In genomic region chr5:140488914-140489313, GRCh38 we compare ENCODE assay signal across 16 cellular contexts. TPM values are rescaled to one million over a fixed set of nuclear protein-coding genes. Genes with fewer than 3 reads are reported as not detected.
A peak's percentile ranks its signal among the peaks of the same experiment; 100 is the strongest.
DNase-seq lines count a peak whose midpoint lies in the region; ATAC-seq, FAIRE-seq and TF ChIP-seq lines count a peak whose summit lies in the region.
"Had no signal": no experiment of that assay in that cellular context is flagged by ENCODE, and none has a peak within 500 bp of the region (broad histone marks: within the 10 kb centered on the region; RNA-seq: fewer than 3 reads in every experiment).

No MANE protein-coding gene starts in this region.

- BruUV-seq in K562 (replicated peaks; lab: Mats Ljungman, UMichigan): no TSS peak

- H3K27ac ChIP-seq in K562 (ENCODE audit: extremely low read depth, low read depth, low read length) (no peak overlapping the region), ascending aorta (no peak overlapping the region)
- H3K27ac ChIP-seq: A549, GM23248 had no signal

- TF ChIP-seq POLR2A in NB4 (IDR thresholded peaks at IDR 0.05; ENCODE audit: extremely low read depth, insufficient read length) (no peak), K562 (conservative IDR thresholded peaks at IDR 0.05) (no peak)

- no peak for TF ChIP-seq EP300 in K562 (IDR thresholded peaks at IDR 0.05; ENCODE audit: low read length)

- no peak overlapping the region for H3K9ac ChIP-seq in K562 (ENCODE audit: insufficient read depth in 1 of 2, low read depth in 2 of 2, low read length in 2 of 2)
- H3K9ac ChIP-seq: GM23248 had no signal

- H3K4me3 ChIP-seq in NB4 (ENCODE audit: low read depth, low read length): no peak overlapping the region
- no peak overlapping the region for H3K4me3 ChIP-seq in K562
- H3K4me3 ChIP-seq in ascending aorta: no peak overlapping the region
- H3K4me3 ChIP-seq: A549, GM23248 had no signal

- H3K27me3 ChIP-seq in K562 (ENCODE audit: control insufficient read depth in 2 of 2, insufficient read depth in 2 of 2, low read length in 2 of 2) (no peaks in the 10 kb centered on the region), ascending aorta (no peaks in the 10 kb centered on the region)

- H3K9me3 ChIP-seq in K562 (replicated peaks; ENCODE audit: control insufficient read depth, insufficient read depth, low read depth, low read length) (no peaks in the 10 kb centered on the region), ascending aorta (no peaks in the 10 kb centered on the region)
- H3K9me3 ChIP-seq: A549 had no signal

- no peak for TF ChIP-seq RAD21 in K562 (CRISPR knock-in tag; conservative IDR thresholded peaks at IDR 0.05 in 1 of 2, IDR thresholded peaks at IDR 0.05 in 1 of 2)

- H3K4me1 ChIP-seq in K562 (replicated peaks in 1 of 2; ENCODE audit: control insufficient read depth in 2 of 2, insufficient read depth in 2 of 2, low read length in 2 of 2) (no peaks in the 10 kb centered on the region), ascending aorta (no peaks in the 10 kb centered on the region)
- H3K4me1 ChIP-seq: A549 had no signal

- H3K4me2 ChIP-seq in K562 (ENCODE audit: insufficient read depth, low read length): no peak overlapping the region
- H3K4me2 ChIP-seq: A549 had no signal

- TF ChIP-seq CTCF in NB4 (IDR thresholded peaks at IDR 0.05; ENCODE audit: low read depth, low read length) (no peak), K562 (IDR thresholded peaks at IDR 0.05 in 2 of 3, conservative IDR thresholded peaks at IDR 0.05 in 1 of 3; ENCODE audit: insufficient read depth in 2 of 3, low read depth in 1 of 3, low read length in 3 of 3) (no peak), ascending aorta (IDR thresholded peaks at IDR 0.05) (no peak)

- in situ Hi-C loops in K562 (cut with MboI): no loop called here

- no peaks in the 10 kb centered on the region; the same call in 2 of the 3 replicates for H3K79me2 ChIP-seq in K562 (ENCODE audit: control insufficient read depth, insufficient read depth, low read length)

- no peaks in the 10 kb centered on the region for H3K9me1 ChIP-seq in K562 (ENCODE audit: control insufficient read depth, insufficient read depth, low read length)

- no peaks in the 10 kb centered on the region for H4K20me1 ChIP-seq in K562 (replicated peaks; ENCODE audit: control insufficient read depth, insufficient read depth, low read length)

- H3K36me3 ChIP-seq in K562 (ENCODE audit: control insufficient read depth, insufficient read depth, low read length) (peaks cover 83% of the 10 kb centered on the region), ascending aorta (peaks cover 7 to 55% of the 10 kb centered on the region in 2 donors)

- WGBS in K562 (ENCODE audit: insufficient coverage, low coverage, missing lambda C conversion rate): 92% methylated on average over 5 of the region's 6 CpGs

- DNase-seq in ELF-1 (ENCODE audit: low read depth, low spot score) (peak; percentile 1), NB4 (ENCODE audit: low read depth) (peak; percentile 9), K562 (ENCODE audit: extremely low read depth in 1 of 4, low spot score in 3 of 4) (no peak), dedifferentiated amniotic fluid mesenchymal stem cell (ENCODE audit: extremely low spot score) (no peak), ascending aorta (ENCODE audit: low spot score in 2 of 2) (no peak), RCC 7860 (ENCODE audit: low spot score) (no peak), NCI-H2107 (lab: John Stamatoyannopoulos, UW) (no peak)
- DNase-seq: CD8-positive, alpha-beta T cell; COR-L47; DMS153; DMS79 treated with DMSO at 0.1 percent for 48 hours; GM23248; H7 had no signal

- ATAC-seq in K562: peak; percentile 63
- ATAC-seq: A549; CD8-positive, alpha-beta T cell had no signal

- H2AFZ ChIP-seq in K562 (ENCODE audit: low read depth, low read length): no peak overlapping the region
- H2AFZ ChIP-seq: GM23248 had no signal

- CTCF ChIA-PET in K562 (lab: Yijun Ruan, JAX; ENCODE audit: low intra/inter-chr PET ratio): no interaction called here

- FAIRE-seq in K562 (lab: Jason Lieb, UNC) (no peak), RCC 7860 (lab: Jason Lieb, UNC) (no peak)
- FAIRE-seq: A549, D721Med had no signal

- POLR2A ChIA-PET in K562 (lab: Yijun Ruan, JAX): no interaction called here

- intact Hi-C loops in K562 (cut with micrococcal nuclease): no loop called here
- intact Hi-C loops in ascending aorta (cut with DNase I): no loop called here

TF ChIP-seq in K562, 482 proteins besides CTCF, POLR2A, EP300 and RAD21:
- TF ChIP-seq NFXL1 (CRISPR knock-in tag; IDR thresholded peaks at IDR 0.05) (no peak), ZZZ3 (IDR thresholded peaks at IDR 0.05) (no peak), HNRNPL (IDR thresholded peaks at IDR 0.05; ENCODE audit: low read depth, low read length) (no peak), SRSF7 (optimal IDR thresholded peaks at IDR 0.05; ENCODE audit: low read depth, low read length) (no peak), BCLAF1 (IDR thresholded peaks at IDR 0.05; ENCODE audit: borderline replicate concordance in 1 of 2, control insufficient read depth in 1 of 2, low read depth in 2 of 2, low read length in 1 of 2) (no peak), ZNF212 (CRISPR knock-in tag; IDR thresholded peaks at IDR 0.05) (no peak), CHD4 (IDR thresholded peaks at IDR 0.05; ENCODE audit: insufficient read depth, insufficient replicate concordance, low read depth, low read length, poor library complexity, severe bottlenecking) (no peak), ZBTB17 (CRISPR knock-in tag; IDR thresholded peaks at IDR 0.05) (no peak), DEAF1 (CRISPR knock-in tag; IDR thresholded peaks at IDR 0.05) (no peak), DIDO1 (tag; IDR thresholded peaks at IDR 0.05; ENCODE audit: low read depth) (no peak)

RNA-seq across cellular contexts. Expression of gene EIF4EBP3, which starts 58.5 kb away (rescaled TPM):
- total RNA-seq in K562 (2011; cell fraction: chromatin; rRNA removed; ENCODE audit: low replicate concordance): 4.1 TPM in 1 of 2 replicates, not detected in the other
- 3.3 TPM in 1 of 2 replicates, not detected in the other for total RNA-seq in K562 (2011; cell fraction: nucleolus; rRNA removed)
- total RNA-seq in K562 (2011; cell fraction: nucleoplasm; rRNA removed): 3.9 TPM in 1 of 2 replicates, not detected in the other
- total RNA-seq in K562 (2014; rRNA removed) (1.3 and 2.3 TPM in 2 replicates), K562 (2014; rRNA removed; fragmentation: Illumina TruSeq; extraction: Trizol) (2.5 and 3.8 TPM in 2 replicates), K562 (2015; rRNA removed; fragmentation: Illumina TruSeq; extraction: Trizol) (0.72 and 1.3 TPM in 2 replicates), K562 (2021) (5.7 and 7.7 TPM in 2 replicates), ascending aorta (4.0 TPM)
- polyA plus RNA-seq in K562 (2011; rRNA removed) (3.1 and 4.7 TPM in 2 replicates), K562 (2014; fragmentation: Illumina TruSeq; extraction: Trizol) (3.1 and 4.1 TPM in 2 replicates), K562 (2014; fragmentation: Nextera tagmentation; extraction: Ambion mirVana) (1 to 10 TPM; 5.0 to 7.5 TPM), K562 (2014; rRNA removed) (3.4 and 4.0 TPM in 2 replicates)
- polyA plus RNA-seq in K562 (2011; cell fraction: cytosol; rRNA removed): 3.2 and 5.0 TPM in 2 replicates
- polyA plus RNA-seq in K562 (2011; cell fraction: nucleus; rRNA removed): 3.0 and 4.1 TPM in 2 replicates
- 5.0 and 8.7 TPM in 2 replicates for polyA plus RNA-seq in K562 (2012)
- polyA minus RNA-seq in K562 (2011; rRNA and poly(A)+ RNA removed): 0.56 and 3.0 TPM in 2 replicates
- not detected in 2 replicates for polyA minus RNA-seq in K562 (2011; cell fraction: cytosol; rRNA and poly(A)+ RNA removed)
- 0.67 and 0.89 TPM in 2 replicates for polyA minus RNA-seq in K562 (2011; cell fraction: nucleus; rRNA and poly(A)+ RNA removed)
- total RNA-seq: HT1080 had no signal

Comparison
In these comparisons a context has a peak if more than half of its experiments do, and no peak if none do; other contexts are left out.
1. DNase-seq: peak in ELF-1 (single experiment) and NB4 (single experiment); none in K562 (0 of 4), dedifferentiated amniotic fluid mesenchymal stem cell (single experiment), ascending aorta (0 of 2), RCC 7860 (single experiment) and NCI-H2107 (single experiment).